Comparison of ENCODE assay signal across 15 cellular contexts in genomic region chr3:177578488-177578887, GRCh38.
DNase-seq lines count a peak whose midpoint lies in the region; ATAC-seq lines count a peak whose summit lies in the region.
"Had no signal": no experiment of that assay in that cellular context is flagged by ENCODE, and none has a peak within 500 bp of the region (broad histone marks: within the 10 kb centered on the region; RNA-seq: fewer than 3 reads in every experiment).

No MANE protein-coding gene starts in this region.

- peak overlapping the region in 1 of 6 donors; percentile 77 for H3K27ac Mint-ChIP-seq in naive B cell
- no peak overlapping the region for H3K27ac Mint-ChIP-seq in activated naive CD8-positive, alpha-beta T cell treated with anti-CD3 and anti-CD28 coated beads, Interleukin-2, amount 50 U/mL, for 24 hours
- H3K27ac Mint-ChIP-seq: activated naive CD8-positive, alpha-beta T cell; nephron progenitor cell had no signal

- H3K36me3 Mint-ChIP-seq in naive B cell, result no peaks in the 10 kb centered on the region
- no peaks in the 10 kb centered on the region for H3K36me3 Mint-ChIP-seq in activated naive CD8-positive, alpha-beta T cell treated with anti-CD3 and anti-CD28 coated beads, Interleukin-2, amount 50 U/mL, for 24 hours (ENCODE audit: low read depth)

- peaks cover 8 to 18% (median 9%) of the 10 kb centered on the region in 3 donors for H3K4me1 Mint-ChIP-seq in naive B cell
- no peaks in the 10 kb centered on the region for H3K4me1 Mint-ChIP-seq in activated naive CD8-positive, alpha-beta T cell treated with anti-CD3 and anti-CD28 coated beads, Interleukin-2, amount 50 U/mL, for 24 hours

- no peak overlapping the region for H3K27ac ChIP-seq in caudate nucleus (ENCODE audit: low read depth, low read length)
- H3K27ac ChIP-seq: BLaER1 had no signal

- no peak for DNase-seq in naive B cell
- DNase-seq in stimulated activated naive CD8-positive, alpha-beta T cell treated with anti-CD3 and anti-CD28 coated beads, Interleukin-15, Interleukin-2, amounts not matched to agents 100 U/mL and 50 U/mL, for 24 hours, result no peak
- DNase-seq in superior temporal gyrus (ENCODE audit: extremely low spot score), result no peak
- no peak for DNase-seq in activated naive CD8-positive, alpha-beta T cell treated with anti-CD3 and anti-CD28 coated beads, Interleukin-2, amount 50 U/mL, for 24 hours
- DNase-seq in caudate nucleus (lab: John Stamatoyannopoulos, UW), result no peak
- DNase-seq: DMS79, NCI-H187 treated with DMSO at 0.1 percent for 48 hours, nephron progenitor cell, T-helper 1 cell had no signal

- H3K27me3 Mint-ChIP-seq in naive B cell, result peaks cover 0 to 6% (median 0%) of the 10 kb centered on the region in 3 donors
- no peaks in the 10 kb centered on the region for H3K27me3 Mint-ChIP-seq in activated naive CD8-positive, alpha-beta T cell treated with anti-CD3 and anti-CD28 coated beads, Interleukin-2, amount 50 U/mL, for 24 hours
- H3K27me3 Mint-ChIP-seq: activated naive CD8-positive, alpha-beta T cell had no signal

- peaks cover 0 to 2% (median 0%) of the 10 kb centered on the region in 7 donors for H3K9me3 Mint-ChIP-seq in naive B cell
- no peaks in the 10 kb centered on the region for H3K9me3 Mint-ChIP-seq in activated naive CD8-positive, alpha-beta T cell treated with anti-CD3 and anti-CD28 coated beads, Interleukin-2, amount 50 U/mL, for 24 hours

- ATAC-seq in GM18907 (IDR thresholded peaks at IDR 0.05; ENCODE audit: unreplicated experiment) (peak; percentile 75), HG02588 (IDR thresholded peaks at IDR 0.05; ENCODE audit: unreplicated experiment) (peak; percentile 66), HG03342 (IDR thresholded peaks at IDR 0.05; ENCODE audit: unreplicated experiment) (peak; percentile 78), naive B cell (ENCODE audit: low read depth in 2 of 2) (peak; percentile 86 to 92)
- ATAC-seq in stimulated activated naive CD8-positive, alpha-beta T cell treated with anti-CD3 and anti-CD28 coated beads, Interleukin-15, Interleukin-2, amounts not matched to agents 100 U/mL and 50 U/mL, for 24 hours, result no peak
- ATAC-seq in activated naive CD8-positive, alpha-beta T cell treated with anti-CD3 and anti-CD28 coated beads, Interleukin-2, amount 50 U/mL, for 24 hours, result no peak
- ATAC-seq: activated CD4-positive, CD25-positive, alpha-beta regulatory T cell treated with anti-CD3 and anti-CD28 coated beads, Interleukin-2, amount 50 U/mL, for 24 hours had no signal

- H3K4me3 Mint-ChIP-seq in naive B cell, result peak overlapping the region in 3 of 8 donors; percentile 25 to 54 (median 34)
- H3K4me3 Mint-ChIP-seq in activated naive CD8-positive, alpha-beta T cell treated with anti-CD3 and anti-CD28 coated beads, Interleukin-2, amount 50 U/mL, for 24 hours, result no peak overlapping the region
- H3K4me3 Mint-ChIP-seq: activated naive CD8-positive, alpha-beta T cell; nephron progenitor cell had no signal

Comparison
In these comparisons a context has a peak if more than half of its experiments do, and no peak if none do; other contexts are left out.
1. ATAC-seq: peak in GM18907 (single experiment), HG02588 (single experiment), HG03342 (single experiment) and naive B cell (2 of 2); none in stimulated activated naive CD8-positive, alpha-beta T cell treated with anti-CD3 and anti-CD28 coated beads, Interleukin-15, Interleukin-2, amounts not matched to agents 100 U/mL and 50 U/mL, for 24 hours (single experiment) and activated naive CD8-positive, alpha-beta T cell treated with anti-CD3 and anti-CD28 coated beads, Interleukin-2, amount 50 U/mL, for 24 hours (single experiment).